ENCODE assay signal across 27 cellular contexts in the genomic region with DNA sequence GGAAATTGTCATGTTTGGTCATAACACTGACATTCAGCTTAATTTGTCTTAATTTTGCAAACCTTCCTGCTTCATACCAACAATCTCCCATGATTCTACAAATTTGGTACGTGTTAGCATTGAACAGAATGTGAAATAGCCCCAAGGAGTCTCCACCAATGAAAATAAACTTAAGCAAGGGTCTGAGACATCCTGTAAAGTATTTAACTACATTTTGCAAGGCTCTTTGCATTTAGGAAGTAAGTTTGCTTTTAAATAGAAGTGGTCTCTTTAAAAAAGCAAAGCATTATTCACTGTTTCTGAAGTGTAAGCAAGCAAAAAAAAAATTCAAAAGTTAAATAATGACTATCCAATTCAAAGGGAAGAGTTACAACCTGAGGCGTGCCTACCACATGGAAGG.
"Had no signal": no experiment of that assay in that cellular context is flagged by ENCODE, and none has a peak within 500 bp of the region (broad histone marks: within the 10 kb centered on the region; RNA-seq: fewer than 3 reads in every experiment).

No MANE protein-coding gene starts in this region.

- H3K4me1 ChIP-seq: ascending aorta, breast epithelium, colonic mucosa had no signal

- DNase-seq: activated CD4-positive, alpha-beta memory T cell treated with anti-CD3 and anti-CD28 coated beads, Interleukin-2, amount 10 ng/mL, durations not matched to agents 7 days and 5 days; activated CD4-positive, alpha-beta T cell treated with anti-CD3 and anti-CD28 coated beads for 36 hours; activated CD4-positive, alpha-beta T cell treated with anti-CD3 and anti-CD28 coated beads, Interleukin-2, amount 10 ng/mL, durations not matched to agents 7 days and 5 days; activated CD4-positive, alpha-beta T cell treated with anti-CD3 and anti-CD28 coated beads, Interleukin-2, amount 50 U/mL, for 4 hours; activated CD4-positive, CD25-positive, alpha-beta regulatory T cell; activated CD4-positive, CD25-positive, alpha-beta regulatory T cell treated with anti-CD3 and anti-CD28 coated beads, Interleukin-2, amount 50 U/mL, for 72 hours; activated CD8-positive, alpha-beta memory T cell treated with anti-CD3 and anti-CD28 coated beads, Interleukin-2, amount 50 U/mL, for 48 hours; activated gamma-delta T cell; activated naive CD4-positive, alpha-beta T cell; activated naive CD4-positive, alpha-beta T cell treated with anti-CD3 and anti-CD28 coated beads, Interleukin-2, amount 10 ng/mL, durations not matched to agents 7 days and 5 days; activated naive CD8-positive, alpha-beta T cell treated with anti-CD3 and anti-CD28 coated beads, Interleukin-2, amount 10 ng/mL, durations not matched to agents 7 days and 5 days; activated T-cell treated with anti-CD3 and anti-CD28 coated beads for 4 hours; activated T-cell treated with anti-CD3 and anti-CD28 coated beads, Interleukin-2, amount 50 U/mL, for 24 hours; activated T-cell treated with anti-CD3 and anti-CD28 coated beads, Interleukin-2, amount 50 U/mL, for 72 hours; central memory CD4-positive, alpha-beta T cell; cerebellar nuclear complex; colonic mucosa; effector CD8-positive, alpha-beta T cell; foreskin fibroblast; T-helper 1 cell; T-helper 17 cell; T1000 had no signal

- H3K4me3 ChIP-seq: ascending aorta, breast epithelium, cardiac muscle cell, colonic mucosa had no signal

- ATAC-seq: activated CD4-positive, alpha-beta T cell treated with anti-CD3 and anti-CD28 coated beads for 36 hours; activated naive CD4-positive, alpha-beta T cell treated with anti-CD3 and anti-CD28 coated beads, Interleukin-2, amount 50 U/mL, for 72 hours; activated T-cell treated with anti-CD3 and anti-CD28 coated beads, Interleukin-2, amount 50 U/mL, for 72 hours; T-helper 17 cell had no signal

- H3K27ac ChIP-seq: ascending aorta, cardiac muscle cell, colonic mucosa, epithelial cell of prostate had no signal

- H3K36me3 ChIP-seq: ascending aorta, breast epithelium, cardiac muscle cell, colonic mucosa had no signal

- H3K9me3 ChIP-seq: ascending aorta, breast epithelium, colonic mucosa had no signal

- H3K27me3 ChIP-seq: ascending aorta, breast epithelium, cardiac muscle cell, colonic mucosa had no signal
